9 cellular contexts compared by ENCODE assay signal in genomic region chr22:42947211-42947990, GRCh38.
DNase-seq lines count a peak whose midpoint lies in the region; ATAC-seq and TF ChIP-seq lines count a peak whose summit lies in the region.
"Had no signal": no experiment of that assay in that cellular context is flagged by ENCODE, and none has a peak within 500 bp of the region (broad histone marks: within the 10 kb centered on the region; RNA-seq: fewer than 3 reads in every experiment).

No MANE protein-coding gene starts in this region.

- intact Hi-C loops in Calu3 (cut with micrococcal nuclease; ENCODE audit: unreplicated experiment) = loop anchor here (2.0 kb wide), 1 partner anchor 15 kb away; no protein-coding TSS in a partner anchor

- CTCF ChIA-PET in Calu3 (lab: Charles Lee) = interaction anchor here (0.6 to 2.1 kb wide), 14 partner anchors 10 to 907 kb away, joined by 3 to 9 read pairs (median 4); no protein-coding TSS in a partner anchor

- peaks cover 80% of the 10 kb centered on the region for H3K36me3 Mint-ChIP-seq in Calu3 (ENCODE audit: insufficient read depth, unreplicated experiment)
- H3K36me3 Mint-ChIP-seq in naive B cell = peaks cover 7 to 11% of the 10 kb centered on the region in 2 donors
- H3K36me3 Mint-ChIP-seq: activated naive CD4-positive, alpha-beta T cell treated with anti-CD3 and anti-CD28 coated beads, Interleukin-2, amount 50 U/mL, for 72 hours had no signal

- TSS peak; percentile 92 for BruUV-seq in Calu3 (replicated peaks; lab: Mats Ljungman, UMichigan)

- H3K27ac ChIP-seq in coronary artery = peak overlapping the region; percentile 21 to 99

- H3K9me3 Mint-ChIP-seq in Calu3 (ENCODE audit: low read depth, unreplicated experiment) (peaks cover 5% of the 10 kb centered on the region), naive B cell (no peaks in the 10 kb centered on the region)
- H3K9me3 Mint-ChIP-seq: activated naive CD4-positive, alpha-beta T cell treated with anti-CD3 and anti-CD28 coated beads, Interleukin-2, amount 50 U/mL, for 72 hours had no signal

- H3K27me3 Mint-ChIP-seq in Calu3 (ENCODE audit: unreplicated experiment) (no peaks in the 10 kb centered on the region), naive B cell (no peaks in the 10 kb centered on the region)

- no peak for ATAC-seq in naive B cell (ENCODE audit: low read depth in 2 of 2)
- ATAC-seq: activated naive CD4-positive, alpha-beta T cell treated with anti-CD3 and anti-CD28 coated beads, Interleukin-2, amount 50 U/mL, for 72 hours had no signal

- no peak for TF ChIP-seq CTCF in Calu3 (IDR thresholded peaks at IDR 0.05; ENCODE audit: unreplicated experiment)
- no peak for TF ChIP-seq CTCF in coronary artery (IDR thresholded peaks at IDR 0.05)

- H3K27ac Mint-ChIP-seq in Calu3 (ENCODE audit: unreplicated experiment) = peak overlapping the region; percentile 99
- peak overlapping the region in 5 of 6 donors; percentile 4 to 63 (median 32) for H3K27ac Mint-ChIP-seq in naive B cell

- H3K4me1 Mint-ChIP-seq in Calu3 (ENCODE audit: low read depth, unreplicated experiment) (peaks cover 94% of the 10 kb centered on the region), naive B cell (peaks cover 40 to 48% (median 46%) of the 10 kb centered on the region in 3 donors)

- DNase-seq in Calu3 = peak; percentile 86
- DNase-seq in NCI-H2029 treated with DMSO at 0.1 percent for 48 hours (lab: John Stamatoyannopoulos, UW) = peak; percentile 91
- no peak for DNase-seq in coronary artery (ENCODE audit: low spot score)
- no peak for DNase-seq in naive B cell
- DNase-seq in OCI-M1 (lab: John Stamatoyannopoulos, UW) = no peak
- no peak for DNase-seq in superior temporal gyrus (ENCODE audit: extremely low spot score)
- no peak for DNase-seq in stimulated activated CD4-positive, alpha-beta T cell treated with anti-CD3 and anti-CD28 coated beads, Interleukin-1b, Interleukin-23, amount 100 ng/mL, for 48 hours
- no peak for DNase-seq in putamen (ENCODE audit: low spot score)

- H3K4me3 Mint-ChIP-seq in Calu3 (ENCODE audit: low read depth, unreplicated experiment) (peak overlapping the region; percentile 71), naive B cell (no peak overlapping the region)

- H3K4me3 ChIP-seq in coronary artery = peak overlapping the region; percentile 35

Comparison
In these comparisons a context has a peak if more than half of its experiments do, and no peak if none do; other contexts are left out.
1. DNase-seq: peak in Calu3 (single experiment) and NCI-H2029 treated with DMSO at 0.1 percent for 48 hours (single experiment); none in coronary artery (single experiment), naive B cell (single experiment), OCI-M1 (single experiment), superior temporal gyrus (single experiment), stimulated activated CD4-positive, alpha-beta T cell treated with anti-CD3 and anti-CD28 coated beads, Interleukin-1b, Interleukin-23, amount 100 ng/mL, for 48 hours (single experiment) and putamen (single experiment).